Comparison of ENCODE assay signal across 11 cellular contexts in the genomic region with DNA sequence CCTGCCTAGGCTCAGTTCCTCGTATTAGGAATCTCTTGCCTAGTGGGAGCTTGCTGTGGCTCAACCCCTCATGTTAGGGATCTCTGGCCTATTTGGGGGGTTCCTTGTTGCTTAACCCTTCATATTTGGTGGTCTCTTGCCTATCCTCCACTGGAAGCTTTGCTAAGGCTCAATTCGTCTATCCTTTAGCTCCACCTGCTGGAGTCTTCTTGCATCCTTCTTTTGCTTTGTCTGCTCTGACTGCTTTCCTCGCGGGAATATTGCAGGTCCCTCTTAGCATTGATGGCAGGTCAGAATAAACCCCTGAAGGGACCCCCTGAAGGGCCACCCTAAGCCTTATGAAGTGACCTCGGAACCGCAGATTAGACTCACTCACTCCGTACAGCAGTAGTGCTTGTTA.
A peak's percentile ranks its signal among the peaks of the same experiment; 100 is the strongest.
DNase-seq lines count a peak whose midpoint lies in the region; TF ChIP-seq lines count a peak whose summit lies in the region.
"Had no signal": no experiment of that assay in that cellular context is flagged by ENCODE, and none has a peak within 500 bp of the region (broad histone marks: within the 10 kb centered on the region; RNA-seq: fewer than 3 reads in every experiment).

No MANE protein-coding gene starts in this region.

- no peak overlapping the region for H3K4me3 Mint-ChIP-seq in CD14-positive monocyte
- H3K4me3 Mint-ChIP-seq: T-helper 1 cell treated with Interleukin-12 subunit alpha and Interleukin-12 subunit beta and Interleukin-4 antibody, amounts not matched to agents 30 μg/mL and 1 μg/mL, for 36 hours had no signal

- peaks cover 0 to 1% (median 0%) of the 10 kb centered on the region in 3 donors for H3K27me3 Mint-ChIP-seq in CD14-positive monocyte (ENCODE audit: low read depth in 3 of 3)

- H3K4me3 ChIP-seq in choroid plexus epithelial cell (ENCODE audit: low read depth, low read length) = no peak overlapping the region
- H3K4me3 ChIP-seq: BLaER1 treated with 17β-estradiol and CSF1 and Interleukin-3, amounts not matched to agents 10 nM and 100 nM; lung had no signal

- intact Hi-C loops in CD14-positive monocyte (cut with micrococcal nuclease) = no loop called here

- H3K4me1 Mint-ChIP-seq in CD14-positive monocyte = no peaks in the 10 kb centered on the region

- H3K36me3 Mint-ChIP-seq in CD14-positive monocyte = no peaks in the 10 kb centered on the region

- no peak overlapping the region for H3K27ac Mint-ChIP-seq in CD14-positive monocyte
- H3K27ac Mint-ChIP-seq: T-helper 1 cell treated with Interleukin-12 subunit alpha and Interleukin-12 subunit beta and Interleukin-4 antibody, amounts not matched to agents 30 μg/mL and 1 μg/mL, for 36 hours had no signal

- peak; percentile 84 for TF ChIP-seq CTCF in choroid plexus epithelial cell (conservative IDR thresholded peaks at IDR 0.05; ENCODE audit: low read depth, low read length)
- TF ChIP-seq CTCF in CD14-positive monocyte (IDR thresholded peaks at IDR 0.05) = no peak

- DNase-seq in NCI-H2081 (lab: John Stamatoyannopoulos, UW) (peak; percentile 57 to 61), NCI-H2081 treated with DMSO at 0.1 percent for 48 hours (lab: John Stamatoyannopoulos, UW) (no peak), NCI-H2171 (lab: John Stamatoyannopoulos, UW) (peak; percentile 7), choroid plexus epithelial cell (ENCODE audit: low read depth) (peak; percentile 79), renal cortical epithelial cell (ENCODE audit: low read depth) (peak; percentile 33), CD14-positive monocyte (ENCODE audit: low spot score) (no peak), mesenteric fat pad (ENCODE audit: low spot score) (no peak)
- DNase-seq in activated CD8-positive, alpha-beta memory T cell treated with anti-CD3 and anti-CD28 coated beads, Interleukin-2, amount 50 U/mL, for 4 hours = no peak

- H3K9me3 Mint-ChIP-seq in CD14-positive monocyte = peaks cover 7 to 38% (median 17%) of the 10 kb centered on the region in 7 donors

Comparison
In these comparisons a context has a peak if more than half of its experiments do, and no peak if none do; other contexts are left out.
1. DNase-seq: peak in NCI-H2081 (2 of 2), NCI-H2171 (single experiment), choroid plexus epithelial cell (single experiment) and renal cortical epithelial cell (single experiment); none in NCI-H2081 treated with DMSO at 0.1 percent for 48 hours (single experiment), CD14-positive monocyte (single experiment), mesenteric fat pad (single experiment) and activated CD8-positive, alpha-beta memory T cell treated with anti-CD3 and anti-CD28 coated beads, Interleukin-2, amount 50 U/mL, for 4 hours (single experiment).